ENCODE assay signal across 18 cellular contexts in genomic region chr4:13700196-13701140, GRCh38.
DNase-seq lines count a peak whose midpoint lies in the region; ATAC-seq and TF ChIP-seq lines count a peak whose summit lies in the region.
"Had no signal": no experiment of that assay in that cellular context is flagged by ENCODE, and none has a peak within 500 bp of the region (broad histone marks: within the 10 kb centered on the region; RNA-seq: fewer than 3 reads in every experiment).

No MANE protein-coding gene starts in this region.

- 68% methylated on average over 8 of the region's 8 CpGs for WGBS in mesenchymal stem cell

- no peaks in the 10 kb centered on the region for H3K79me1 ChIP-seq in mesenchymal stem cell (replicated peaks; ENCODE audit: low read length, poor library complexity, severe bottlenecking)

- CTCF ChIA-PET in Calu3 (lab: Charles Lee): interaction anchor here (0.6 kb wide), 1 partner anchor 236 kb away, joined by 3 read pairs; no protein-coding TSS in a partner anchor

- ATAC-seq in HG02973 (IDR thresholded peaks at IDR 0.05; ENCODE audit: unreplicated experiment): no peak
- no peak for ATAC-seq in GM18867 (IDR thresholded peaks at IDR 0.05; ENCODE audit: unreplicated experiment)
- ATAC-seq: activated naive CD4-positive, alpha-beta T cell treated with anti-CD3 and anti-CD28 coated beads, Interleukin-2, amount 50 U/mL, for 72 hours had no signal

- H3K9ac ChIP-seq in mesenchymal stem cell (ENCODE audit: low read length): peak overlapping the region; percentile 2

- no peak overlapping the region for H3K4me3 Mint-ChIP-seq in Calu3 (ENCODE audit: low read depth, unreplicated experiment)
- H3K4me3 Mint-ChIP-seq: T-helper 1 cell treated with Interleukin-12 subunit alpha and Interleukin-12 subunit beta and Interleukin-4 antibody, amounts not matched to agents 30 μg/mL and 1 μg/mL, for 36 hours had no signal

- H3K4me3 ChIP-seq in MG63 (no peak overlapping the region), mesenchymal stem cell (ENCODE audit: insufficient read depth in 1 of 2, low read depth in 1 of 2, low read length in 2 of 2) (no peak overlapping the region)
- H3K4me3 ChIP-seq: colonic mucosa, esophagus muscularis mucosa had no signal

- peak overlapping the region; percentile 53 for H2BK5ac ChIP-seq in mesenchymal stem cell (ENCODE audit: low read depth, low read length, poor library complexity, severe bottlenecking)

- H4K8ac ChIP-seq in mesenchymal stem cell (ENCODE audit: low read length): no peak overlapping the region

- H2AFZ ChIP-seq in mesenchymal stem cell (ENCODE audit: low read depth, low read length): no peak overlapping the region

- H3K23ac ChIP-seq in mesenchymal stem cell (ENCODE audit: low read length in 2 of 2): no peak overlapping the region

- H3K9me3 ChIP-seq in MG63 (no peaks in the 10 kb centered on the region), mesenchymal stem cell (ENCODE audit: control insufficient read depth, low read length) (no peaks in the 10 kb centered on the region)
- H3K9me3 ChIP-seq: colonic mucosa, esophagus muscularis mucosa had no signal

- intact Hi-C loops in Calu3 (cut with micrococcal nuclease; ENCODE audit: unreplicated experiment): loop anchor here (5.0 kb wide), 1 partner anchor 207 kb away; no protein-coding TSS in a partner anchor

- BruUV-seq in Calu3 (replicated peaks; lab: Mats Ljungman, UMichigan): no TSS peak

- no peaks in the 10 kb centered on the region for H3K27me3 ChIP-seq in MG63
- H3K27me3 ChIP-seq in mesenchymal stem cell (ENCODE audit: control insufficient read depth in 1 of 2, insufficient read depth in 1 of 2, low read length in 2 of 2): no peaks in the 10 kb centered on the region
- H3K27me3 ChIP-seq: colonic mucosa, esophagus muscularis mucosa had no signal

- H2BK15ac ChIP-seq in mesenchymal stem cell (ENCODE audit: low read depth, poor library complexity, severe bottlenecking): no peak overlapping the region

- H3K4ac ChIP-seq in mesenchymal stem cell (ENCODE audit: low read depth in 1 of 2, low read length in 2 of 2): no peak overlapping the region

- H3K27ac ChIP-seq in mesenchymal stem cell (ENCODE audit: low read length, poor library complexity, severe bottlenecking): peak overlapping the region; percentile 39
- H3K27ac ChIP-seq: C4-2B, colonic mucosa, esophagus muscularis mucosa had no signal

- no peak overlapping the region for H3K4me2 ChIP-seq in mesenchymal stem cell (ENCODE audit: low read length, poor library complexity, severe bottlenecking)

- H2BK12ac ChIP-seq in mesenchymal stem cell (ENCODE audit: low read length in 2 of 2): no peak overlapping the region

- H3K36me3 ChIP-seq in MG63 (no peaks in the 10 kb centered on the region), mesenchymal stem cell (ENCODE audit: control insufficient read depth in 1 of 2, insufficient read depth in 2 of 2, low read depth in 1 of 2, low read length in 2 of 2) (no peaks in the 10 kb centered on the region)
- H3K36me3 ChIP-seq: colonic mucosa, esophagus muscularis mucosa had no signal

- peaks cover 32% of the 10 kb centered on the region for H3K4me1 Mint-ChIP-seq in Calu3 (ENCODE audit: low read depth, unreplicated experiment)

- no peak overlapping the region for H4K91ac ChIP-seq in mesenchymal stem cell (ENCODE audit: low read length)

- no peak overlapping the region for H2BK120ac ChIP-seq in mesenchymal stem cell (ENCODE audit: low read depth, low read length)

- peaks cover 26% of the 10 kb centered on the region for H3K36me3 Mint-ChIP-seq in Calu3 (ENCODE audit: insufficient read depth, unreplicated experiment)
- H3K36me3 Mint-ChIP-seq: activated naive CD4-positive, alpha-beta T cell treated with anti-CD3 and anti-CD28 coated beads, Interleukin-2, amount 50 U/mL, for 72 hours had no signal

- H3K27me3 Mint-ChIP-seq in Calu3 (ENCODE audit: unreplicated experiment): no peaks in the 10 kb centered on the region

- no peak overlapping the region for H2AK5ac ChIP-seq in mesenchymal stem cell (ENCODE audit: low read length, severe bottlenecking)

- peaks cover 1% of the 10 kb centered on the region for H3K4me1 ChIP-seq in mesenchymal stem cell (ENCODE audit: control insufficient read depth, insufficient read depth, low read depth, low read length)
- H3K4me1 ChIP-seq: colonic mucosa had no signal

- H3K27ac Mint-ChIP-seq in Calu3 (ENCODE audit: unreplicated experiment): peak overlapping the region; percentile 85
- H3K27ac Mint-ChIP-seq: activated naive CD4-positive, alpha-beta T cell treated with anti-CD3 and anti-CD28 coated beads, Interleukin-2, amount 50 U/mL, for 72 hours; T-helper 1 cell treated with Interleukin-12 subunit alpha and Interleukin-12 subunit beta and Interleukin-4 antibody, amounts not matched to agents 30 μg/mL and 1 μg/mL, for 36 hours had no signal

- TF ChIP-seq CTCF in Calu3 (IDR thresholded peaks at IDR 0.05; ENCODE audit: unreplicated experiment): no peak

- H3K9me3 Mint-ChIP-seq in Calu3 (ENCODE audit: low read depth, unreplicated experiment): peaks cover 2% of the 10 kb centered on the region
- H3K9me3 Mint-ChIP-seq: activated naive CD4-positive, alpha-beta T cell treated with anti-CD3 and anti-CD28 coated beads, Interleukin-2, amount 50 U/mL, for 72 hours; T-helper 1 cell treated with Interleukin-12 subunit alpha and Interleukin-12 subunit beta and Interleukin-4 antibody, amounts not matched to agents 30 μg/mL and 1 μg/mL, for 36 hours had no signal

- DNase-seq in Calu3 (no peak), MG63 (peak; percentile 51), dedifferentiated amniotic fluid mesenchymal stem cell (ENCODE audit: extremely low spot score) (peak; percentile 71), mesenchymal stem cell (no peak), NCI-H2227 treated with DMSO at 0.1 percent for 48 hours (lab: John Stamatoyannopoulos, UW) (no peak), anterior cingulate cortex (lab: John Stamatoyannopoulos, UW) (no peak)
- DNase-seq: activated CD4-positive, CD25-positive, alpha-beta regulatory T cell treated with anti-CD3 and anti-CD28 coated beads, Interleukin-2, amount 50 U/mL, for 72 hours; activated CD8-positive, alpha-beta memory T cell treated with anti-CD3 and anti-CD28 coated beads, Interleukin-2, amount 50 U/mL, for 48 hours; colonic mucosa; NCI-H1417; NCI-H510A; trophoblast cell had no signal

- no peak overlapping the region for H3K14ac ChIP-seq in mesenchymal stem cell (ENCODE audit: low read length in 2 of 2)

- no peak overlapping the region for H3K18ac ChIP-seq in mesenchymal stem cell (ENCODE audit: low read depth in 1 of 2, low read length in 2 of 2)

Comparison
In these comparisons a context has a peak if more than half of its experiments do, and no peak if none do; other contexts are left out.
1. DNase-seq: peak in MG63 (single experiment) and dedifferentiated amniotic fluid mesenchymal stem cell (single experiment); none in Calu3 (single experiment), mesenchymal stem cell (single experiment), NCI-H2227 treated with DMSO at 0.1 percent for 48 hours (single experiment) and anterior cingulate cortex (0 of 58).